ENCODE assay signal across 8 cellular contexts in genomic region chr7:99459087-99459486, GRCh38. TPM values are rescaled to one million over a fixed set of nuclear protein-coding genes. Genes with fewer than 3 reads are reported as not detected.
DNase-seq lines count a peak whose midpoint lies in the region; ATAC-seq, FAIRE-seq and TF ChIP-seq lines count a peak whose summit lies in the region.

No MANE protein-coding gene starts in this region.

- ATAC-seq in GM21786 (IDR thresholded peaks at IDR 0.05; ENCODE audit: unreplicated experiment) (no peak), HG03460 (IDR thresholded peaks at IDR 0.05; ENCODE audit: unreplicated experiment) (no peak)

- TF ChIP-seq POLR2A in GM12892 (IDR thresholded peaks at IDR 0.05; ENCODE audit: low read depth, low read length) = no peak

- peak; percentile 52 for TF ChIP-seq CTCF in epithelial cell of proximal tubule (conservative IDR thresholded peaks at IDR 0.05; ENCODE audit: low read depth, low read length)

- FAIRE-seq in GM12892 (lab: Jason Lieb, UNC) = peak; percentile 70

- no peak overlapping the region for H3K4me3 ChIP-seq in epithelial cell of proximal tubule (ENCODE audit: low read depth, low read length)

- peak; percentile 67 for DNase-seq in ACHN
- no peak for DNase-seq in GM12892 (ENCODE audit: insufficient read length)
- peak; percentile 73 for DNase-seq in SK-MEL-5 (ENCODE audit: low read depth, low spot score)
- DNase-seq in epithelial cell of proximal tubule (ENCODE audit: low read depth) = no peak
- no peak for DNase-seq in kidney glomerular epithelial cell (lab: John Stamatoyannopoulos, UW)
- no peak for DNase-seq in activated effector memory CD4-positive, alpha-beta T cell treated with Interleukin-2 at 50 U/mL for 16 hours

- in situ Hi-C loops in ACHN (cut with HindIII; ENCODE audit: low pct_ligation_motif_present, low pct_unique_long_range_greater_than_20kb, low sequenced_read_pairs) (no loop called here), SK-MEL-5 (cut with HindIII; ENCODE audit: low pct_unique_long_range_greater_than_20kb, low sequenced_read_pairs) (no loop called here)

RNA-seq across cellular contexts. Expression of gene ATP5MF, which starts 6.9 kb away (rescaled TPM):
- 2,138 TPM for polyA plus RNA-seq in GM12892 (2012; ENCODE audit: missing spikeins)
- 998 and 1,034 TPM in 2 replicates for total RNA-seq in SK-MEL-5 (2014; rRNA removed; shearing (Covaris generic))
- 1,345 and 1,974 TPM in 2 replicates for polyA plus RNA-seq in SK-MEL-5 (2015; cell fraction: cytosol; rRNA removed)
- polyA plus RNA-seq in SK-MEL-5 (2015; cell fraction: nucleus; rRNA removed) = 200 and 368 TPM in 2 replicates
- 1,313 and 2,133 TPM in 2 replicates for total RNA-seq in epithelial cell of proximal tubule

RNA-seq across cellular contexts. Expression of gene ZNF789, which starts 13.6 kb away (rescaled TPM):
- polyA plus RNA-seq in GM12892 (2012; ENCODE audit: missing spikeins) = 26.6 TPM
- total RNA-seq in SK-MEL-5 (2014; rRNA removed; shearing (Covaris generic)) = 14.2 and 15.9 TPM in 2 replicates
- polyA plus RNA-seq in SK-MEL-5 (2015; cell fraction: cytosol; rRNA removed) = 10.5 and 13.8 TPM in 2 replicates
- polyA plus RNA-seq in SK-MEL-5 (2015; cell fraction: nucleus; rRNA removed) = 79.0 and 92.0 TPM in 2 replicates
- total RNA-seq in epithelial cell of proximal tubule = 10.7 and 11.6 TPM in 2 replicates

RNA-seq across cellular contexts. Expression of gene CPSF4, which starts 20.3 kb away (rescaled TPM):
- 34.0 TPM for polyA plus RNA-seq in GM12892 (2012; ENCODE audit: missing spikeins)
- 48.8 and 53.7 TPM in 2 replicates for total RNA-seq in SK-MEL-5 (2014; rRNA removed; shearing (Covaris generic))
- polyA plus RNA-seq in SK-MEL-5 (2015; cell fraction: cytosol; rRNA removed) = 66.5 and 87.3 TPM in 2 replicates
- 304 TPM in 2 replicates for polyA plus RNA-seq in SK-MEL-5 (2015; cell fraction: nucleus; rRNA removed)
- 15.8 and 43.1 TPM in 2 replicates for total RNA-seq in epithelial cell of proximal tubule

RNA-seq across cellular contexts. Expression of gene PTCD1, which starts 20.5 kb away (rescaled TPM):
- 3.1 TPM for polyA plus RNA-seq in GM12892 (2012; ENCODE audit: missing spikeins)
- 17.4 and 18.4 TPM in 2 replicates for total RNA-seq in SK-MEL-5 (2014; rRNA removed; shearing (Covaris generic))
- polyA plus RNA-seq in SK-MEL-5 (2015; cell fraction: cytosol; rRNA removed) = 16.5 and 21.2 TPM in 2 replicates
- 15.8 and 20.4 TPM in 2 replicates for polyA plus RNA-seq in SK-MEL-5 (2015; cell fraction: nucleus; rRNA removed)
- total RNA-seq in epithelial cell of proximal tubule = 4.0 and 7.2 TPM in 2 replicates

RNA-seq across cellular contexts. Expression of gene ZNF394, which starts 41.0 kb away (rescaled TPM):
- 21.0 TPM for polyA plus RNA-seq in GM12892 (2012; ENCODE audit: missing spikeins)
- 36.5 and 40.5 TPM in 2 replicates for total RNA-seq in SK-MEL-5 (2014; rRNA removed; shearing (Covaris generic))
- polyA plus RNA-seq in SK-MEL-5 (2015; cell fraction: cytosol; rRNA removed) = 22.6 and 23.7 TPM in 2 replicates
- polyA plus RNA-seq in SK-MEL-5 (2015; cell fraction: nucleus; rRNA removed) = 26.1 and 27.4 TPM in 2 replicates
- total RNA-seq in epithelial cell of proximal tubule = 14.7 and 15.7 TPM in 2 replicates

Comparison
In these comparisons a context has a peak if more than half of its experiments do, and no peak if none do; other contexts are left out.
1. DNase-seq: peak in ACHN (single experiment) and SK-MEL-5 (single experiment); none in GM12892 (single experiment), epithelial cell of proximal tubule (single experiment), kidney glomerular epithelial cell (single experiment) and activated effector memory CD4-positive, alpha-beta T cell treated with Interleukin-2 at 50 U/mL for 16 hours (single experiment).